ENCODE assay signal across 13 cellular contexts in genomic region chr7:14760730-14761129, GRCh38.
DNase-seq lines count a peak whose midpoint lies in the region; ATAC-seq and TF ChIP-seq lines count a peak whose summit lies in the region.
"Had no signal": no experiment of that assay in that cellular context is flagged by ENCODE, and none has a peak within 500 bp of the region (broad histone marks: within the 10 kb centered on the region; RNA-seq: fewer than 3 reads in every experiment).

No MANE protein-coding gene starts in this region.

- H3F3A ChIP-seq in GM23248 (ENCODE audit: insufficient read depth) = peaks cover 23% of the 10 kb centered on the region

- TF ChIP-seq POLR2A in gastroesophageal sphincter (IDR thresholded peaks at IDR 0.05) = no peak

- H3K36me3 ChIP-seq in GM23248 (ENCODE audit: low read depth) (no peaks in the 10 kb centered on the region), gastroesophageal sphincter (no peaks in the 10 kb centered on the region), psoas muscle (ENCODE audit: insufficient read depth in 1 of 2, low read depth in 1 of 2) (no peaks in the 10 kb centered on the region)

- H3K27me3 ChIP-seq in GM23248 (replicated peaks; ENCODE audit: insufficient read depth) (no peaks in the 10 kb centered on the region), gastroesophageal sphincter (no peaks in the 10 kb centered on the region), psoas muscle (ENCODE audit: insufficient read depth in 3 of 3, low read length in 2 of 3) (no peaks in the 10 kb centered on the region)

- H2AFZ ChIP-seq in GM23248 = 0 out of 2 replicates have a peak overlapping the region, but pooled peaks have one; percentile 61

- WGBS in GM23248 (ENCODE audit: low coverage in 1 of 2, low lambda C conversion rate in 2 of 2, missing lambda C conversion rate in 2 of 2), 2 experiments = 83 to 88% methylated on average over 1 of the region's 1 CpG
- 17 to 44% methylated on average over 1 of the region's 1 CpG for WGBS in gastroesophageal sphincter (ENCODE audit: low coverage in 1 of 2), 2 donors
- WGBS in psoas muscle, 3 donors = 87 to 92% (median 91%) methylated on average over 1 of the region's 1 CpG

- no peaks in the 10 kb centered on the region for H3K9me3 ChIP-seq in GM23248 (ENCODE audit: low read depth)
- H3K9me3 ChIP-seq in gastroesophageal sphincter = no peaks in the 10 kb centered on the region
- H3K9me3 ChIP-seq in psoas muscle = no peaks in the 10 kb centered on the region

- TF ChIP-seq CTCF in gastroesophageal sphincter (IDR thresholded peaks at IDR 0.05) = no peak
- no peak for TF ChIP-seq CTCF in psoas muscle (IDR thresholded peaks at IDR 0.05)

- no peak overlapping the region for H3K9ac ChIP-seq in GM23248
- H3K9ac ChIP-seq: KMS-11 had no signal

- H4K20me1 ChIP-seq in GM23248 (ENCODE audit: insufficient read depth) = no peaks in the 10 kb centered on the region

- no peaks in the 10 kb centered on the region; the same call in 1 of the 2 replicates for H3K9me2 ChIP-seq in GM23248 (ENCODE audit: insufficient read depth)

- H3K4me3 ChIP-seq in GM23248 = no peak overlapping the region
- H3K4me3 ChIP-seq in gastroesophageal sphincter = no peak overlapping the region
- no peak overlapping the region for H3K4me3 ChIP-seq in psoas muscle

- no peak overlapping the region for H3K4me2 ChIP-seq in GM23248 (ENCODE audit: unreplicated experiment)
- H3K4me2 ChIP-seq: KMS-11 had no signal

- ATAC-seq in gastroesophageal sphincter (no peak), psoas muscle (no peak), GM19023 (IDR thresholded peaks at IDR 0.05; ENCODE audit: unreplicated experiment) (no peak)

- H3K27ac ChIP-seq in GM23248 (peak overlapping the region; percentile 74), gastroesophageal sphincter (peak overlapping the region; percentile 76 to 85 (median 80)), psoas muscle (peak overlapping the region; percentile 89)
- H3K27ac ChIP-seq: KMS-11 had no signal

- no peak for TF ChIP-seq EP300 in gastroesophageal sphincter (IDR thresholded peaks at IDR 0.05)

- intact Hi-C loops in psoas muscle (cut with DNase I) = loop anchor here (5.0 to 10.0 kb wide), 2 partner anchors 43 to 74 kb away; no protein-coding TSS in a partner anchor

- H3K4me1 ChIP-seq in GM23248 (ENCODE audit: insufficient read depth) (peaks cover 35% of the 10 kb centered on the region), gastroesophageal sphincter (peaks cover 6 to 40% (median 13%) of the 10 kb centered on the region in 3 donors), psoas muscle (peaks cover 25% of the 10 kb centered on the region)

- no peak for DNase-seq in GM23248
- DNase-seq in M059J (ENCODE audit: low read depth) = peak; percentile 17
- DNase-seq in psoas muscle = no peak
- DNase-seq in effector CD4-positive, alpha-beta T cell = no peak
- no peak for DNase-seq in NCI-H2171 treated with DMSO at 0.1 percent for 48 hours (lab: John Stamatoyannopoulos, UW)
- DNase-seq: COR-L47, NCI-H1048, NCI-H1436 treated with DMSO at 0.1 percent for 48 hours, NCI-H510A, NCI-H82 had no signal

- no peaks in the 10 kb centered on the region for H3K79me2 ChIP-seq in GM23248 (ENCODE audit: insufficient read depth)

- in situ Hi-C loops in GM23248 (cut with MboI) = no loop called here
